Comparison of ENCODE assay signal across 26 cellular contexts in the genomic region with DNA sequence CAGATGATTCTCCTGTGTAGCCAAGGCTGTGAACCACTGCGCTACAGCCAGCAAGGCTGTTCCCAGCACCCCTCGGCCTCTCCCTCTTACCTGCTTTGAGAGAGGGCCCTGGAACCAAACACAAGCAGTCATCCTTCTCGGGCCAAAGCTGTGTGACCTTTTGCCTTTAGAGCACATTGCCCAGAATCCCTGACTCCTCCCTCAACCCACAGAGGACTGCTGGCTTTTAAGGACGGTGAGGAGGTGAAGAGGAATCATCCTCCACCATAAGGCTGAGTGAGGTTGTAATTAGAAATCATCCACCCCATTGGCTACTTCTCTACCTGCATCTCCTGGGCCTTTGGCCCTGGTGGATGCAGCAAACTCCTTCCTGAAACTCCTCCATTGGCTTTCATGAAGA.
"Had no signal": no experiment of that assay in that cellular context is flagged by ENCODE, and none has a peak within 500 bp of the region (broad histone marks: within the 10 kb centered on the region; RNA-seq: fewer than 3 reads in every experiment).

No MANE protein-coding gene starts in this region.

- FAIRE-seq: endometrium, islet of Langerhans, kidney had no signal

- H3K9me3 ChIP-seq: colonic mucosa, esophagus squamous epithelium, gastrocnemius medialis, heart right ventricle, left lung, lower lobe of right lung had no signal

- DNase-seq: colonic mucosa; cortex of kidney; effector CD8-positive, alpha-beta T cell; effector memory CD8-positive, alpha-beta T cell; endodermal cell; erythroblast; esophagus squamous epithelium; foreskin fibroblast; foreskin melanocyte; gastrocnemius medialis; glutamatergic neuron; head of caudate nucleus; heart right ventricle; hippocampal formation; kidney; kidney glomerular epithelial cell; left colon; left lung; left ventricle myocardium superior; lower lobe of right lung; mesenchymal stem cell; midbrain had no signal

- H3K27me3 ChIP-seq: colonic mucosa, esophagus squamous epithelium, gastrocnemius medialis had no signal

- H3K4me1 ChIP-seq: colonic mucosa, esophagus squamous epithelium, gastrocnemius medialis, heart right ventricle, left lung, lower lobe of right lung had no signal

- H3K27ac ChIP-seq: colonic mucosa, epithelial cell of prostate, esophagus squamous epithelium, gastrocnemius medialis, heart right ventricle, left lung, lower lobe of right lung had no signal

- H3K36me3 ChIP-seq: colonic mucosa, esophagus squamous epithelium, gastrocnemius medialis, heart right ventricle, left lung, lower lobe of right lung had no signal

- ATAC-seq: effector memory CD8-positive, alpha-beta T cell; esophagus mucosa; gastrocnemius medialis; left colon; left lung; left ventricle myocardium superior; lower lobe of right lung had no signal

- H3K4me3 ChIP-seq: colonic mucosa, esophagus squamous epithelium, gastrocnemius medialis, heart right ventricle, left lung, lower lobe of right lung had no signal
